In genomic region chr7:155803418-155804376, GRCh38 we compare ENCODE assay signal across 8 cellular contexts. TPM values are rescaled to one million over a fixed set of nuclear protein-coding genes. Genes with fewer than 3 reads are reported as not detected.
DNase-seq lines count a peak whose midpoint lies in the region; TF ChIP-seq lines count a peak whose summit lies in the region.

No MANE protein-coding gene starts in this region.

- no peak overlapping the region for H3K23ac ChIP-seq in mesendoderm (ENCODE audit: low read length)

- H3K79me2 ChIP-seq in mesendoderm (ENCODE audit: control insufficient read depth, insufficient read depth, low read length) = no peaks in the 10 kb centered on the region

- no peak overlapping the region for H3K4ac ChIP-seq in mesendoderm (ENCODE audit: low read depth, low read length)

- H3K27me3 ChIP-seq in HL-60 (ENCODE audit: insufficient read depth, poor library complexity, severe bottlenecking) (peaks cover 59% of the 10 kb centered on the region), mesendoderm (ENCODE audit: insufficient read depth, low read length, poor library complexity) (peaks cover 17% of the 10 kb centered on the region)

- H3K4me3 ChIP-seq in AG10803 (ENCODE audit: low read length) (peak overlapping the region; percentile 31), HL-60 (replicated peaks; ENCODE audit: insufficient read depth, low read length) (peak overlapping the region; percentile 39), astrocyte of the spinal cord (ENCODE audit: low read depth, low read length) (peak overlapping the region; percentile 10), mesendoderm (ENCODE audit: low read length) (no peak overlapping the region)

- in situ Hi-C loops in astrocyte of the spinal cord (cut with HindIII; ENCODE audit: low sequenced_read_pairs) = no loop called here

- peak overlapping the region; percentile 19; the same call in 1 of the 2 replicates for H3K27ac ChIP-seq in HL-60 (replicated peaks)
- peak overlapping the region; percentile 71 for H3K27ac ChIP-seq in mesendoderm (ENCODE audit: low read depth, low read length)

- H4K5ac ChIP-seq in mesendoderm (ENCODE audit: low read length) = no peak overlapping the region

- peaks cover 8% of the 10 kb centered on the region for H3K4me1 ChIP-seq in mesendoderm (ENCODE audit: control insufficient read depth, low read depth, low read length)

- H3K18ac ChIP-seq in mesendoderm (ENCODE audit: low read length) = peak overlapping the region; percentile 2

- TF ChIP-seq CTCF in AG10803 (conservative IDR thresholded peaks at IDR 0.05; ENCODE audit: low read length) (no peak), HL-60 (IDR thresholded peaks at IDR 0.05; ENCODE audit: insufficient read depth, low read length) (no peak), astrocyte of the spinal cord (IDR thresholded peaks at IDR 0.05; ENCODE audit: low read depth, low read length) (no peak)

- H4K8ac ChIP-seq in mesendoderm (ENCODE audit: low read depth, low read length) = no peak overlapping the region

- H2BK15ac ChIP-seq in mesendoderm (replicated peaks; ENCODE audit: low read depth) = no peak overlapping the region

- no peaks in the 10 kb centered on the region for H3K36me3 ChIP-seq in mesendoderm (ENCODE audit: control insufficient read depth, insufficient read depth, low read length)

- no peak overlapping the region for H2BK5ac ChIP-seq in mesendoderm (ENCODE audit: low read length)

- H3K79me1 ChIP-seq in mesendoderm (ENCODE audit: low read length) = no peaks in the 10 kb centered on the region

- DNase-seq in AG10803 (ENCODE audit: low read depth) (no peak), HL-60 (ENCODE audit: low read depth in 1 of 2, low spot score in 1 of 2) (peak; percentile 39 to 56), astrocyte of the spinal cord (ENCODE audit: low read depth, low spot score) (no peak), mesendoderm (peak; percentile 94), NCI-H2081 (lab: John Stamatoyannopoulos, UW) (no peak), SHP77 (lab: John Stamatoyannopoulos, UW) (no peak)
- no peak for DNase-seq in stimulated activated CD4-positive, alpha-beta T cell treated with anti-CD3 and anti-CD28 coated beads, Interleukin-2, amount 100 ng/mL, for 24 hours
- no peak for DNase-seq in activated effector memory CD4-positive, alpha-beta T cell treated with anti-CD3 and anti-CD28 coated beads, Interleukin-2, amount 50 U/mL, for 16 hours

- peak overlapping the region; percentile 7 for H3K4me2 ChIP-seq in mesendoderm (ENCODE audit: low read length)

- H2AK5ac ChIP-seq in mesendoderm (ENCODE audit: low read length) = no peak overlapping the region

- H3K56ac ChIP-seq in mesendoderm (ENCODE audit: low read length) = peak overlapping the region; percentile 12

- no peak overlapping the region for H2BK120ac ChIP-seq in mesendoderm (ENCODE audit: low read depth, low read length)

- H3K9ac ChIP-seq in mesendoderm (ENCODE audit: low read length) = no peak overlapping the region

- WGBS in mesendoderm (ENCODE audit: extremely low coverage, insufficient coverage, low lambda C conversion rate) = no CpG with 5 or more reads among the region's 96 CpGs

RNA-seq across cellular contexts. Expression of gene SHH, which starts 8.6 kb away (rescaled TPM):
- 0.32 TPM for polyA plus RNA-seq in mesendoderm (2013, experiment 1 of 2)
- polyA plus RNA-seq in mesendoderm (2013, experiment 2 of 2) = 0.28 TPM

Comparison
In these comparisons a context has a peak if more than half of its experiments do, and no peak if none do; other contexts are left out.
1. DNase-seq: peak in HL-60 (2 of 2) and mesendoderm (single experiment); none in AG10803 (single experiment), astrocyte of the spinal cord (single experiment), NCI-H2081 (0 of 2), SHP77 (0 of 2), stimulated activated CD4-positive, alpha-beta T cell treated with anti-CD3 and anti-CD28 coated beads, Interleukin-2, amount 100 ng/mL, for 24 hours (0 of 2) and activated effector memory CD4-positive, alpha-beta T cell treated with anti-CD3 and anti-CD28 coated beads, Interleukin-2, amount 50 U/mL, for 16 hours (single experiment).